ENCODE assay signal across 7 cellular contexts in the genomic region with DNA sequence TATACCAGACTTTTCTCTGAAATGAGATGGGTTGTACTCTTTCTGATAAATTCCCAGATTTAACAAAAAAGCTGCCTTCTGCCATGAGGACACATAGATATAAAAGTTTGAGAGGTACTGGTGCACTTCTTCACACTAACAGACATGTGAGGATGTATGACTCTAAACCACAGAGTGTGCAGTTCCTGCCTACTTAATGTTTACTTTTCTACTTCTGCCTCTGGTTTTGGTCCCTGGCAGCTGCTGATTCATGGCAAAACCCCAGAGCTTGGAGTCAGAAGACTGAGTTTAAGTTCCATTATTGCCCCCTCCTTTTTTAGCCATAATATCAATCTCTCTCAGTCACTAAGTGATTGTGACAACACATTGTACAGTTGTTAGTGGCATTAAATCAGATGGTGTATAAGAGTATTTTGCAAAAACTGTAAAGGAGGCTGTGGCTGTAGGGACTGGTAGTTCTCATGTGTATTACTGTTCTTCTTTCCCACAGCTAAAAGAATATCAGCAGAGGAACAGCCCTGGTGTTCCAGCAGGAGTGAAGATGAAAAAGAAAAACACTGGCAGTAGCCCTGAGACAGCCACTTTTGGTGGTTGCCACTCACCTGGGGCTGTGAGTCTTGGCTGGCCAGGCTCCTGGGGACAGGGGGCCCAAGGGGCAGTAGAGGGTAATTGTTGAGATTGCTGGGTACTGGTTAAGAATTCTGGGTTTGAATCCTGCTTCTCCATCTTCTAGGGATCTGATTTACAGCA.
A peak's percentile ranks its signal among the peaks of the same experiment; 100 is the strongest.
DNase-seq lines count a peak whose midpoint lies in the region; ATAC-seq and TF ChIP-seq lines count a peak whose summit lies in the region.
"Not testable (repeated sequence)": the region's sequence is repeated elsewhere in the genome, so short reads cannot be mapped to it uniquely, and the experiment has no call there.

No MANE protein-coding gene starts in this region.

- H3K4me1 Mint-ChIP-seq in activated CD8-positive, alpha-beta memory T cell treated with anti-CD3 and anti-CD28 coated beads, Interleukin-2, amount 10 ng/mL, durations not matched to agents 7 days and 5 days = not testable (repeated sequence)
- peaks cover 26% of the 10 kb centered on the region for H3K4me1 Mint-ChIP-seq in osteocyte (ENCODE audit: unreplicated experiment)

- H3K4me3 Mint-ChIP-seq in activated CD8-positive, alpha-beta memory T cell treated with anti-CD3 and anti-CD28 coated beads, Interleukin-2, amount 10 ng/mL, durations not matched to agents 7 days and 5 days; osteocyte (ENCODE audit: unreplicated experiment): not testable (repeated sequence)

- H3K9me3 ChIP-seq in hepatocyte (ENCODE audit: low read depth) = not testable (repeated sequence)

- H3K4me3 ChIP-seq in hepatocyte = not testable (repeated sequence)

- TF ChIP-seq CTCF in hepatocyte (IDR thresholded peaks at IDR 0.05; ENCODE audit: poor library complexity); osteocyte (IDR thresholded peaks at IDR 0.05): not testable (repeated sequence)

- H3K27ac ChIP-seq in hepatocyte = peak overlapping the region; percentile 2

- peak; percentile 83 for DNase-seq in EH (ENCODE audit: low read depth)
- DNase-seq in LHCN-M2 (ENCODE audit: low read depth) = peak; percentile 77
- peak; percentile 48 for DNase-seq in OCI-M1 (lab: John Stamatoyannopoulos, UW)
- DNase-seq in activated CD8-positive, alpha-beta memory T cell treated with anti-CD3 and anti-CD28 coated beads, Interleukin-2, amount 10 ng/mL, durations not matched to agents 7 days and 5 days = peak; percentile 9
- peak; percentile 15 for DNase-seq in dedifferentiated amniotic fluid mesenchymal stem cell (ENCODE audit: extremely low spot score)
- not testable (repeated sequence) for DNase-seq in hepatocyte (ENCODE audit: low spot score)
- peak; percentile 57 for DNase-seq in osteocyte (ENCODE audit: extremely low spot score, unreplicated experiment)

- H3K4me1 ChIP-seq in hepatocyte (ENCODE audit: insufficient read depth) = not testable (repeated sequence)

- not testable (repeated sequence) for H3K36me3 Mint-ChIP-seq in activated CD8-positive, alpha-beta memory T cell treated with anti-CD3 and anti-CD28 coated beads, Interleukin-2, amount 10 ng/mL, durations not matched to agents 7 days and 5 days; osteocyte (ENCODE audit: unreplicated experiment)

- H3K27me3 ChIP-seq in hepatocyte = not testable (repeated sequence)

- not testable (repeated sequence) for H2AFZ ChIP-seq in hepatocyte

- peaks cover 27% of the 10 kb centered on the region for H3K27me3 Mint-ChIP-seq in activated CD8-positive, alpha-beta memory T cell treated with anti-CD3 and anti-CD28 coated beads, Interleukin-2, amount 10 ng/mL, durations not matched to agents 7 days and 5 days
- not testable (repeated sequence) for H3K27me3 Mint-ChIP-seq in osteocyte (ENCODE audit: unreplicated experiment)

- CTCF ChIA-PET in activated CD8-positive, alpha-beta memory T cell treated with anti-CD3 and anti-CD28 coated beads, Interleukin-2, amount 10 ng/mL, durations not matched to agents 7 days and 5 days (lab: Charles Lee) = interaction anchor here (1.5 kb wide), 1 partner anchor 25 kb away, joined by 7 read pairs; no protein-coding TSS in a partner anchor

- H3K79me2 ChIP-seq in hepatocyte = not testable (repeated sequence)

- H4K20me1 ChIP-seq in hepatocyte (ENCODE audit: insufficient read depth, poor library complexity, severe bottlenecking) = not testable (repeated sequence)

- not testable (repeated sequence) for H3K9me3 Mint-ChIP-seq in activated CD8-positive, alpha-beta memory T cell treated with anti-CD3 and anti-CD28 coated beads, Interleukin-2, amount 10 ng/mL, durations not matched to agents 7 days and 5 days (ENCODE audit: low read depth); osteocyte (ENCODE audit: unreplicated experiment)

- H3K36me3 ChIP-seq in hepatocyte (replicated peaks; ENCODE audit: insufficient read depth, low read depth) = not testable (repeated sequence)

- H3K4me2 ChIP-seq in hepatocyte = not testable (repeated sequence)

- H3K9me2 ChIP-seq in hepatocyte (replicated peaks; ENCODE audit: insufficient read depth) = not testable (repeated sequence)

- not testable (repeated sequence) for H3K27ac Mint-ChIP-seq in activated CD8-positive, alpha-beta memory T cell treated with anti-CD3 and anti-CD28 coated beads, Interleukin-2, amount 10 ng/mL, durations not matched to agents 7 days and 5 days
- H3K27ac Mint-ChIP-seq in osteocyte (ENCODE audit: unreplicated experiment) = peak overlapping the region; percentile 61

- ATAC-seq in activated CD8-positive, alpha-beta memory T cell treated with anti-CD3 and anti-CD28 coated beads, Interleukin-2, amount 10 ng/mL, durations not matched to agents 7 days and 5 days = not testable (repeated sequence)
